ENCODE assay signal across 1 cellular context in the genomic region with DNA sequence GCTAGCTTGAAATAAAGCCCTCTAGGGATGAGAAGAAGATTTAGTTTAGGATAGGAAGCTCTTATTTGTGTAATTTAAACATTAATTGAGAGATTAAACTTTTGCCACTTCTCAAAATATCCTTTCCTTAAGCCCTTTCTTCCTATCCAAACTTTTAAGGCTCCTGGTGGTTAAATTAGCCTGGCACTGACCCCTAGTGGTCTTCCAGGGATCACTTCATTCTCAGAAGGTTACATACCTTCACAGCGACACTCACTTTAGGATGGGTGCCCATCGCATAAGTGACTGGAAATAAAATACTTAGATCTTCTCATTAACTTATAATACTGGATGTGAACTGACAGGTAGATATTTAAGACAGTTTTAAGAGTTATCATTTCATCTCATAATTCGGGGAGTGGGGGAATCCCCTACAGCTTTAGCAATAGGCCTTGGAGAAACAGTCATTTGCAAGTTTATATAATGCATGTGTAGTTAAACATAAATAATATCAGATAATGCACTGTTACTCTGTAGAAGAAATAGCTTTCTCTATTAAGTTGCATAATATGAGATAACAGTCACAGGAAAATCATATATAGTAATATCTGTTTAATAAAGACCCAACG.
A peak's percentile ranks its signal among the peaks of the same experiment; 100 is the strongest.
TF ChIP-seq lines count a peak whose summit lies in the region.

No MANE protein-coding gene starts in this region.

TF ChIP-seq in SK-N-SH, 30 proteins besides CTCF, POLR2A, EP300 and RAD21:
- peak; percentile 70 for TF ChIP-seq SMC3 (IDR thresholded peaks at IDR 0.05; ENCODE audit: low read depth, low read length)
- no peak for TF ChIP-seq TEAD4 (IDR thresholded peaks at IDR 0.05; ENCODE audit: borderline replicate concordance, insufficient read depth)
